In genomic region chr1:234980657-234981396, GRCh38 we compare ENCODE assay signal across 8 cellular contexts.
DNase-seq lines count a peak whose midpoint lies in the region; ATAC-seq and TF ChIP-seq lines count a peak whose summit lies in the region.

No MANE protein-coding gene starts in this region.

- in situ Hi-C loops in ACHN (cut with HindIII; ENCODE audit: low pct_ligation_motif_present, low pct_unique_long_range_greater_than_20kb, low sequenced_read_pairs) = no loop called here

- H3K9me3 ChIP-seq in mucosa of descending colon = no peaks in the 10 kb centered on the region

- intact Hi-C loops in mucosa of descending colon (cut with DNase I, micrococcal nuclease) = no loop called here

- ATAC-seq in GM19463 (IDR thresholded peaks at IDR 0.05; ENCODE audit: unreplicated experiment) (peak; percentile 32), mucosa of descending colon (peak; percentile 70)

- peaks cover 62% of the 10 kb centered on the region for H3K4me1 ChIP-seq in mucosa of descending colon (ENCODE audit: low read depth)

- H3K36me3 ChIP-seq in mucosa of descending colon (ENCODE audit: low read depth) = no peaks in the 10 kb centered on the region

- peak; percentile 92 for DNase-seq in ACHN
- peak; percentile 98 for DNase-seq in LHCN-M2 (ENCODE audit: low read depth)
- peak; percentile 46 to 77 for DNase-seq in activated CD4-positive, alpha-beta T cell treated with anti-CD3 and anti-CD28 coated beads, Interleukin-2, amount 50 U/mL, for 24 hours (ENCODE audit: low read depth in 1 of 2, low spot score in 1 of 2)
- peak; percentile 98 to 99 for DNase-seq in dermis microvascular lymphatic vessel endothelial cell (ENCODE audit: low read depth in 2 of 2)
- DNase-seq in mucosa of descending colon = peak; percentile 64 to 82 (median 67)
- peak; percentile 20 to 31 for DNase-seq in stimulated activated CD8-positive, alpha-beta memory T cell treated with anti-CD3 and anti-CD28 coated beads, Interleukin-4, amount 100 ng/mL, for 1 hour (ENCODE audit: low read depth in 2 of 2, low spot score in 1 of 2)
- DNase-seq in DMS114 treated with DMSO at 0.1 percent for 48 hours (lab: John Stamatoyannopoulos, UW; ENCODE audit: unreplicated experiment) = no peak

- no peak for TF ChIP-seq CTCF in mucosa of descending colon (IDR thresholded peaks at IDR 0.05)

- H3K4me3 ChIP-seq in mucosa of descending colon = no peak overlapping the region
